ENCODE assay signal across 1 cellular context in genomic region chr1:202306535-202307345, GRCh38.
TF ChIP-seq lines count a peak whose summit lies in the region.

No MANE protein-coding gene starts in this region.

TF ChIP-seq in HepG2, 621 proteins besides CTCF, POLR2A, EP300 and RAD21:
- TF ChIP-seq NFKB2 (CRISPR knock-in tag; IDR thresholded peaks at IDR 0.05; ENCODE audit: borderline replicate concordance) (no peak), PBX2 (CRISPR knock-in tag; IDR thresholded peaks at IDR 0.05) (no peak), NRL (CRISPR knock-in tag; IDR thresholded peaks at IDR 0.05; ENCODE audit: borderline replicate concordance) (no peak), RFXANK (CRISPR knock-in tag; IDR thresholded peaks at IDR 0.05) (no peak), ZNF382 (CRISPR knock-in tag; IDR thresholded peaks at IDR 0.05; ENCODE audit: borderline replicate concordance) (no peak), ASH2L (IDR thresholded peaks at IDR 0.05; ENCODE audit: insufficient read length, low read depth, low read length) (no peak), YEATS4 (CRISPR knock-in tag; IDR thresholded peaks at IDR 0.05; ENCODE audit: borderline replicate concordance) (no peak), KDM2A (CRISPR knock-in tag; IDR thresholded peaks at IDR 0.05; ENCODE audit: borderline replicate concordance, low read depth) (no peak), ZMYM4 (CRISPR knock-in tag; IDR thresholded peaks at IDR 0.05) (no peak), ZNF746 (CRISPR knock-in tag; IDR thresholded peaks at IDR 0.05) (no peak), HMG20B (CRISPR knock-in tag; conservative IDR thresholded peaks at IDR 0.05) (no peak), ZNF781 (CRISPR knock-in tag; IDR thresholded peaks at IDR 0.05; ENCODE audit: borderline replicate concordance, not compliant biosample characterization) (no peak), ZNF225 (CRISPR knock-in tag; IDR thresholded peaks at IDR 0.05) (no peak), SIX4 (CRISPR knock-in tag; IDR thresholded peaks at IDR 0.05) (no peak), BRCA1 (CRISPR knock-in tag; IDR thresholded peaks at IDR 0.05) (no peak)
